28 cellular contexts compared by ENCODE assay signal in genomic region chr2:120658285-120659158, GRCh38.
"Had no signal": no experiment of that assay in that cellular context is flagged by ENCODE, and none has a peak within 500 bp of the region (broad histone marks: within the 10 kb centered on the region; RNA-seq: fewer than 3 reads in every experiment).

No MANE protein-coding gene starts in this region.

- H3K4me3 ChIP-seq: body of pancreas, cardiac muscle cell, coronary artery, dorsolateral prefrontal cortex, gastroesophageal sphincter, hepatocyte, tibial nerve had no signal

- H3K27ac ChIP-seq: body of pancreas, cardiac muscle cell, coronary artery, dorsolateral prefrontal cortex, gastroesophageal sphincter, hepatocyte, tibial nerve had no signal

- H3K36me3 Mint-ChIP-seq: mesothelial cell of epicardium; stimulated activated effector memory CD8-positive, alpha-beta T cell treated with anti-CD3 and anti-CD28 coated beads, Interleukin-12 subunit alpha, Interleukin-12 subunit beta, amount 100 ng/mL, for 72 hours had no signal

- H3K36me3 ChIP-seq: cardiac muscle cell, gastroesophageal sphincter, tibial nerve had no signal

- H3K27me3 ChIP-seq: body of pancreas, hepatocyte had no signal

- DNase-seq: activated CD4-positive, alpha-beta T cell treated with anti-CD3 and anti-CD28 coated beads for 36 hours; activated CD4-positive, alpha-beta T cell treated with anti-CD3 and anti-CD28 coated beads, Interleukin-2, amount 50 U/mL, for 48 hours; activated CD4-positive, CD25-positive, alpha-beta regulatory T cell; activated CD8-positive, alpha-beta memory T cell treated with anti-CD3 and anti-CD28 coated beads for 24 hours; activated effector memory CD4-positive, alpha-beta T cell treated with Interleukin-2 at 50 U/mL for 16 hours; activated naive CD4-positive, alpha-beta T cell treated with Interleukin-2 at 50 U/mL for 16 hours; aorta; body of pancreas; dorsolateral prefrontal cortex; effector memory CD4-positive, alpha-beta T cell; erythroblast; islet precursor cell; left ventricle myocardium superior; naive thymus-derived CD4-positive, alpha-beta T cell; occipital lobe; small intestine; stimulated activated CD4-positive, alpha-beta T cell treated with anti-CD3 and anti-CD28 coated beads, Interleukin-4, amount 100 ng/mL, for 24 hours; stimulated activated naive CD8-positive, alpha-beta T cell treated with anti-CD3 and anti-CD28 coated beads, Interleukin-15, amount 100 ng/mL, for 72 hours; T-helper 1 cell had no signal

- H3K27ac Mint-ChIP-seq: activated CD4-positive, alpha-beta T cell treated with anti-CD3 and anti-CD28 coated beads for 36 hours; activated naive CD8-positive, alpha-beta T cell; mesothelial cell of epicardium; naive thymus-derived CD4-positive, alpha-beta T cell; stimulated activated effector memory CD8-positive, alpha-beta T cell treated with anti-CD3 and anti-CD28 coated beads, Interleukin-12 subunit alpha, Interleukin-12 subunit beta, amount 100 ng/mL, for 72 hours; stimulated activated naive CD8-positive, alpha-beta T cell treated with anti-CD3 and anti-CD28 coated beads, Interleukin-15, amount 100 ng/mL, for 72 hours; T-helper 2 cell treated with Interferon-gamma antibody and Interleukin-4, amounts not matched to agents 5 μg/mL and 100 μg/mL, for 36 hours had no signal

- H3K4me3 Mint-ChIP-seq: activated CD4-positive, alpha-beta T cell treated with anti-CD3 and anti-CD28 coated beads for 36 hours; activated naive CD8-positive, alpha-beta T cell; mesothelial cell of epicardium; naive thymus-derived CD4-positive, alpha-beta T cell; stimulated activated effector memory CD8-positive, alpha-beta T cell treated with anti-CD3 and anti-CD28 coated beads, Interleukin-12 subunit alpha, Interleukin-12 subunit beta, amount 100 ng/mL, for 72 hours; stimulated activated naive CD8-positive, alpha-beta T cell treated with anti-CD3 and anti-CD28 coated beads, Interleukin-15, amount 100 ng/mL, for 72 hours; T-helper 2 cell treated with Interferon-gamma antibody and Interleukin-4, amounts not matched to agents 5 μg/mL and 100 μg/mL, for 36 hours had no signal

- H3K4me1 Mint-ChIP-seq: activated CD4-positive, alpha-beta T cell treated with anti-CD3 and anti-CD28 coated beads for 36 hours; naive thymus-derived CD4-positive, alpha-beta T cell; stimulated activated effector memory CD8-positive, alpha-beta T cell treated with anti-CD3 and anti-CD28 coated beads, Interleukin-12 subunit alpha, Interleukin-12 subunit beta, amount 100 ng/mL, for 72 hours; stimulated activated naive CD8-positive, alpha-beta T cell treated with anti-CD3 and anti-CD28 coated beads, Interleukin-15, amount 100 ng/mL, for 72 hours had no signal

- H3K9me3 Mint-ChIP-seq: stimulated activated effector memory CD8-positive, alpha-beta T cell treated with anti-CD3 and anti-CD28 coated beads, Interleukin-12 subunit alpha, Interleukin-12 subunit beta, amount 100 ng/mL, for 72 hours; T-helper 2 cell treated with Interferon-gamma antibody and Interleukin-4, amounts not matched to agents 5 μg/mL and 100 μg/mL, for 36 hours had no signal

- H3K9me3 ChIP-seq: body of pancreas, gastroesophageal sphincter had no signal
